Comparison of ENCODE assay signal across 33 cellular contexts in the genomic region with DNA sequence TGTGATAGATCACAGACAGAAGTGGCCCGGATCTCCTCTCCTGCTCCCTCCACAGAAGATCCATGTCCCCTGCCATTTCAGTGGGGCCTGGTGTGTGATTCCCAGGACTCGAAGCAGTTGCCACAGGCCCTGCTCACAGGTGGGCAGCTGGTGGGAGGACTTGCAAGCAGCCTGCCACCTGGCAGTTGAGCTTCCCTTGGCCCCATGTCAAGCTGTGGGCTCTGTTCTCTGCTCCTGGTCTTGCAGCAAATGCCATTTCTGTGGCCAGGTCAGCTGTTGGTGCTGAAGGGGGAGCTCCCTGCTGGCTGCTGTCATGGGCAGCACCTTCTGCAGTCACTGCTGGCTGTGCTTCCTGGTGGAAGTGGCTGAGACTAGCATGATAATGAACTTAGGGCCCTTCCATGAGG. TPM values are rescaled to one million over a fixed set of nuclear protein-coding genes. Genes with fewer than 3 reads are reported as not detected.
DNase-seq lines count a peak whose midpoint lies in the region; ATAC-seq, FAIRE-seq and TF ChIP-seq lines count a peak whose summit lies in the region.
"Had no signal": no experiment of that assay in that cellular context is flagged by ENCODE, and none has a peak within 500 bp of the region (broad histone marks: within the 10 kb centered on the region; RNA-seq: fewer than 3 reads in every experiment).

No MANE protein-coding gene starts in this region.

- H3K4me3 ChIP-seq in GM12878: no peak overlapping the region
- H3K4me3 ChIP-seq: lung, smooth muscle cell, stomach, tibial nerve had no signal

- RAD21 ChIA-PET in GM12878 (lab: Charles Lee; ENCODE audit: unreplicated experiment): no interaction called here

- H3K4me1 Mint-ChIP-seq in activated CD4-positive, alpha-beta T cell treated with anti-CD3 and anti-CD28 coated beads for 36 hours: no peaks in the 10 kb centered on the region
- H3K4me1 Mint-ChIP-seq: activated naive CD8-positive, alpha-beta T cell treated with anti-CD3 and anti-CD28 coated beads, Interleukin-2, amount 50 U/mL, for 24 hours; CD8-positive, alpha-beta memory T cell; WTC11 had no signal

- no peak for TF ChIP-seq POLR2A in GM12878 (IDR thresholded peaks at IDR 0.05; ENCODE audit: low read depth, low read length)

- H3K4me3 Mint-ChIP-seq in activated CD4-positive, alpha-beta T cell treated with anti-CD3 and anti-CD28 coated beads for 36 hours: no peak overlapping the region
- H3K4me3 Mint-ChIP-seq: activated CD4-positive, alpha-beta memory T cell treated with anti-CD3 and anti-CD28 coated beads for 36 hours; activated naive CD8-positive, alpha-beta T cell treated with anti-CD3 and anti-CD28 coated beads, Interleukin-2, amount 50 U/mL, for 24 hours; T-helper 1 cell treated with Interleukin-12 subunit alpha and Interleukin-12 subunit beta and Interleukin-4 antibody, amounts not matched to agents 30 μg/mL and 1 μg/mL, for 36 hours; WTC11 had no signal

- H4K20me1 ChIP-seq in GM12878 (ENCODE audit: control insufficient read depth, insufficient read depth): no peaks in the 10 kb centered on the region

- WGBS in GM12878 (ENCODE audit: insufficient coverage, insufficient replicate concordance, low lambda C conversion rate, missing lambda C conversion rate): 36% methylated on average over 2 of the region's 2 CpGs

- DNase-seq in NCI-H2171 treated with DMSO at 0.1 percent for 48 hours (lab: John Stamatoyannopoulos, UW): peak; percentile 65
- no peak for DNase-seq in NCI-H2171 (lab: John Stamatoyannopoulos, UW)
- DNase-seq in MV-4-11 (lab: John Stamatoyannopoulos, UW): peak; percentile 18
- no peak for DNase-seq in GM12878 (ENCODE audit: low read depth, low spot score)
- DNase-seq in myocyte (ENCODE audit: low read depth): peak; percentile 87
- DNase-seq in stimulated activated CD4-positive, alpha-beta T cell treated with anti-CD3 and anti-CD28 coated beads, Interleukin-2, amount 100 ng/mL, for 24 hours: no peak
- DNase-seq in KG1 (lab: John Stamatoyannopoulos, UW): no peak
- no peak for DNase-seq in activated CD4-positive, alpha-beta T cell treated with anti-CD3 and anti-CD28 coated beads for 36 hours
- DNase-seq: activated CD4-positive, alpha-beta memory T cell treated with anti-CD3 and anti-CD28 coated beads for 36 hours; activated naive CD8-positive, alpha-beta T cell treated with anti-CD3 and anti-CD28 coated beads, Interleukin-2, amount 50 U/mL, for 24 hours; CD8-positive, alpha-beta memory T cell; DMS79; effector memory CD4-positive, alpha-beta T cell; foreskin melanocyte; GOT3; NCI-H1436 treated with DMSO at 0.1 percent for 48 hours; NCI-H774; nucleus accumbens; PC-3; SHP77 treated with DMSO at 0.1 percent for 48 hours; stimulated activated CD4-positive, alpha-beta T cell treated with anti-CD3 and anti-CD28 coated beads, Interleukin-4, amount 100 ng/mL, for 4 hours; stomach had no signal

- H3K27ac ChIP-seq in GM12878 (ENCODE audit: control insufficient read depth, insufficient read depth): no peak overlapping the region
- H3K27ac ChIP-seq: 22Rv1, stomach, tibial nerve had no signal

- no peak overlapping the region for H2AFZ ChIP-seq in GM12878 (ENCODE audit: control insufficient read depth, low read depth, low read length)

- H3K36me3 Mint-ChIP-seq in activated CD4-positive, alpha-beta T cell treated with anti-CD3 and anti-CD28 coated beads for 36 hours (ENCODE audit: low read depth): no peaks in the 10 kb centered on the region
- H3K36me3 Mint-ChIP-seq: activated CD4-positive, alpha-beta memory T cell treated with anti-CD3 and anti-CD28 coated beads for 36 hours; CD8-positive, alpha-beta memory T cell had no signal

- POLR2A ChIA-PET in GM12878 (lab: Charles Lee): no interaction called here
- POLR2A ChIA-PET in activated CD4-positive, alpha-beta T cell treated with anti-CD3 and anti-CD28 coated beads for 36 hours (lab: Charles Lee): no interaction called here

- CTCF ChIA-PET in GM12878 (lab: Yijun Ruan, JAX): no interaction called here
- CTCF ChIA-PET in activated CD4-positive, alpha-beta T cell treated with anti-CD3 and anti-CD28 coated beads for 36 hours (lab: Charles Lee): interaction anchor here (1.4 kb wide), 1 partner anchor 121 kb away, joined by 4 read pairs; no protein-coding TSS in a partner anchor

- no TSS peak for BruUV-seq in GM12878 (replicated peaks; lab: Mats Ljungman, UMichigan)

- H3K9ac ChIP-seq in GM12878 (ENCODE audit: control insufficient read depth, insufficient read depth, low read length): no peak overlapping the region

- no peaks in the 10 kb centered on the region for H3K36me3 ChIP-seq in GM12878 (ENCODE audit: control insufficient read depth in 2 of 2, insufficient read depth in 2 of 2, low read length in 1 of 2)
- H3K36me3 ChIP-seq: stomach, tibial nerve had no signal

- H3K27me3 Mint-ChIP-seq in activated CD4-positive, alpha-beta T cell treated with anti-CD3 and anti-CD28 coated beads for 36 hours: peaks cover 25% of the 10 kb centered on the region

- no peak for TF ChIP-seq RAD21 in GM12878 (IDR thresholded peaks at IDR 0.05; ENCODE audit: insufficient read depth, low read depth, low read length)

- no peaks in the 10 kb centered on the region for H3K9me3 ChIP-seq in GM12878 (replicated peaks; ENCODE audit: control insufficient read depth, insufficient read depth, low read length)
- H3K9me3 ChIP-seq: tibial nerve had no signal

- FAIRE-seq in GM12878 (lab: Jason Lieb, UNC): no peak
- FAIRE-seq: colon, GM19239, keratinocyte had no signal

- no peak overlapping the region for H3K4me2 ChIP-seq in GM12878 (ENCODE audit: control insufficient read depth, insufficient read depth)
- H3K4me2 ChIP-seq: smooth muscle cell had no signal

- no peaks in the 10 kb centered on the region for H3K79me2 ChIP-seq in GM12878 (ENCODE audit: control insufficient read depth, insufficient read depth, low read length)

- intact Hi-C loops in GM12878 (cut with micrococcal nuclease; ENCODE audit: unreplicated experiment): no loop called here
- intact Hi-C loops in activated CD4-positive, alpha-beta T cell treated with anti-CD3 and anti-CD28 coated beads for 36 hours (cut with DNase I, micrococcal nuclease): no loop called here

- SMC1A ChIA-PET in GM12878 (lab: Charles Lee; ENCODE audit: uncharacterized antibody, unreplicated experiment): no interaction called here

- H3K4me1 ChIP-seq in GM12878 (ENCODE audit: control insufficient read depth, insufficient read depth, low read length): no peaks in the 10 kb centered on the region
- H3K4me1 ChIP-seq: stomach, tibial nerve had no signal

- no peak for TF ChIP-seq EP300 in GM12878 (IDR thresholded peaks at IDR 0.05; ENCODE audit: borderline replicate concordance in 1 of 2, control insufficient read depth in 1 of 2, low read depth in 2 of 2, low read length in 2 of 2)

- peaks cover 3 to 5% of the 10 kb centered on the region in 2 experiments for H3K27me3 ChIP-seq in GM12878 (replicated peaks in 1 of 2; ENCODE audit: control insufficient read depth in 2 of 2, insufficient read depth in 2 of 2, low read length in 1 of 2)

- peak; percentile 39 for ATAC-seq in GM12878
- no peak for ATAC-seq in activated CD4-positive, alpha-beta T cell treated with anti-CD3 and anti-CD28 coated beads for 36 hours
- ATAC-seq: activated naive CD8-positive, alpha-beta T cell treated with anti-CD3 and anti-CD28 coated beads, Interleukin-2, amount 50 U/mL, for 24 hours; esophagus mucosa; PC-3; WTC11 had no signal

- no peak for TF ChIP-seq CTCF in GM12878 (IDR thresholded peaks at IDR 0.05 in 2 of 3, conservative IDR thresholded peaks at IDR 0.05 in 1 of 3; ENCODE audit: control insufficient read depth in 2 of 3, extremely low read depth in 1 of 3, insufficient read depth in 1 of 3, low read depth in 3 of 3, low read length in 3 of 3)

- in situ Hi-C loops in GM12878 (cut with MboI): no loop called here

- no peaks in the 10 kb centered on the region for H3K9me3 Mint-ChIP-seq in activated CD4-positive, alpha-beta T cell treated with anti-CD3 and anti-CD28 coated beads for 36 hours (ENCODE audit: low read depth)
- H3K9me3 Mint-ChIP-seq: activated CD4-positive, alpha-beta memory T cell treated with anti-CD3 and anti-CD28 coated beads for 36 hours; activated naive CD8-positive, alpha-beta T cell treated with anti-CD3 and anti-CD28 coated beads, Interleukin-2, amount 50 U/mL, for 24 hours; T-helper 1 cell treated with Interleukin-12 subunit alpha and Interleukin-12 subunit beta and Interleukin-4 antibody, amounts not matched to agents 30 μg/mL and 1 μg/mL, for 36 hours had no signal

- H3K27ac Mint-ChIP-seq in activated CD4-positive, alpha-beta T cell treated with anti-CD3 and anti-CD28 coated beads for 36 hours: no peak overlapping the region
- H3K27ac Mint-ChIP-seq: activated CD4-positive, alpha-beta memory T cell treated with anti-CD3 and anti-CD28 coated beads for 36 hours; activated naive CD8-positive, alpha-beta T cell treated with anti-CD3 and anti-CD28 coated beads, Interleukin-2, amount 50 U/mL, for 24 hours; T-helper 1 cell treated with Interleukin-12 subunit alpha and Interleukin-12 subunit beta and Interleukin-4 antibody, amounts not matched to agents 30 μg/mL and 1 μg/mL, for 36 hours; WTC11 had no signal

RNA-seq across cellular contexts. Expression of a gene that starts 23.8 kb away (rescaled TPM):
- not detected in 2 replicates for total RNA-seq in GM12878 (2013; cell fraction: nucleolus; rRNA removed)
- total RNA-seq in GM12878 (2014; rRNA removed) (not detected in 2 replicates), GM12878 (2014; rRNA removed; fragmentation: Illumina TruSeq; extraction: Trizol) (not detected in 2 replicates), GM12878 (2021) (not detected in 2 replicates), myocyte (not detected in 2 replicates)
- not detected for polyA plus RNA-seq in GM12878 (2011; ENCODE audit: low read depth)
- polyA plus RNA-seq in GM12878 (2011; rRNA removed) (0.08 TPM in 1 of 2 replicates, not detected in the other), GM12878 (2014; fragmentation: Illumina TruSeq; extraction: Trizol) (not detected in 2 replicates), GM12878 (2014; fragmentation: Nextera tagmentation; extraction: Ambion mirVana) (not detected), GM12878 (2014; rRNA removed) (not detected in 2 replicates), GM12878 (2016; fragmentation: Nextera tagmentation; extraction: Ambion mirVana) (not detected)
- polyA plus RNA-seq in GM12878 (2011; cell fraction: cytosol; rRNA removed): 0.04 and 0.05 TPM in 2 replicates
- 0.07 TPM in 1 of 2 replicates, not detected in the other for polyA plus RNA-seq in GM12878 (2011; cell fraction: nucleus; rRNA removed)
- not detected in 2 replicates for polyA plus RNA-seq in GM12878 (2012)
- not detected in 2 replicates for polyA minus RNA-seq in GM12878 (2011; rRNA and poly(A)+ RNA removed)
- not detected in 2 replicates for polyA minus RNA-seq in GM12878 (2011; cell fraction: cytosol; rRNA and poly(A)+ RNA removed)
- not detected in 2 replicates for polyA minus RNA-seq in GM12878 (2011; cell fraction: nucleus; rRNA and poly(A)+ RNA removed)
- polyA plus RNA-seq in myocyte (2012): not detected
- under 1 TPM in 1 of 2 experiments, not detected in 1; 0.05 TPM for total RNA-seq in activated CD4-positive, alpha-beta T cell treated with anti-CD3 and anti-CD28 coated beads for 36 hours
- total RNA-seq: activated CD4-positive, alpha-beta memory T cell treated with anti-CD3 and anti-CD28 coated beads for 36 hours; CD8-positive, alpha-beta memory T cell; esophagus mucosa; lung; M059J; PC-3; smooth muscle cell; stomach; tibial nerve; WTC11 had no signal
- polyA plus RNA-seq: CD8-positive, alpha-beta memory T cell; keratinocyte; smooth muscle cell; stomach had no signal

RNA-seq across cellular contexts. Expression of a gene that starts 59.1 kb away (rescaled TPM):
- total RNA-seq in GM12878 (2013; cell fraction: nucleolus; rRNA removed): not detected in 2 replicates
- total RNA-seq in GM12878 (2014; rRNA removed) (not detected in 2 replicates), GM12878 (2014; rRNA removed; fragmentation: Illumina TruSeq; extraction: Trizol) (not detected in 2 replicates), GM12878 (2021) (not detected in 2 replicates), myocyte (not detected in 2 replicates)
- polyA plus RNA-seq in GM12878 (2011; ENCODE audit: low read depth): not detected
- polyA plus RNA-seq in GM12878 (2011; rRNA removed) (not detected in 2 replicates), GM12878 (2014; fragmentation: Illumina TruSeq; extraction: Trizol) (not detected in 2 replicates), GM12878 (2014; fragmentation: Nextera tagmentation; extraction: Ambion mirVana) (not detected), GM12878 (2014; rRNA removed) (not detected in 2 replicates), GM12878 (2016; fragmentation: Nextera tagmentation; extraction: Ambion mirVana) (not detected)
- not detected in 2 replicates for polyA plus RNA-seq in GM12878 (2011; cell fraction: cytosol; rRNA removed)
- not detected in 2 replicates for polyA plus RNA-seq in GM12878 (2011; cell fraction: nucleus; rRNA removed)
- not detected in 2 replicates for polyA plus RNA-seq in GM12878 (2012)
- not detected in 2 replicates for polyA minus RNA-seq in GM12878 (2011; rRNA and poly(A)+ RNA removed)
- not detected in 2 replicates for polyA minus RNA-seq in GM12878 (2011; cell fraction: cytosol; rRNA and poly(A)+ RNA removed)
- not detected in 2 replicates for polyA minus RNA-seq in GM12878 (2011; cell fraction: nucleus; rRNA and poly(A)+ RNA removed)
- not detected for polyA plus RNA-seq in myocyte (2012)
- total RNA-seq in activated CD4-positive, alpha-beta T cell treated with anti-CD3 and anti-CD28 coated beads for 36 hours: not detected
- total RNA-seq: activated CD4-positive, alpha-beta memory T cell treated with anti-CD3 and anti-CD28 coated beads for 36 hours; CD8-positive, alpha-beta memory T cell; esophagus mucosa; lung; M059J; PC-3; smooth muscle cell; stomach; WTC11 had no signal
- polyA plus RNA-seq: CD8-positive, alpha-beta memory T cell; keratinocyte; lung; smooth muscle cell; stomach had no signal

Comparison
In these comparisons a context has a peak if more than half of its experiments do, and no peak if none do; other contexts are left out.
1. DNase-seq: peak in NCI-H2171 treated with DMSO at 0.1 percent for 48 hours (single experiment), MV-4-11 (single experiment) and myocyte (single experiment); none in NCI-H2171 (single experiment), GM12878 (single experiment), stimulated activated CD4-positive, alpha-beta T cell treated with anti-CD3 and anti-CD28 coated beads, Interleukin-2, amount 100 ng/mL, for 24 hours (0 of 2), KG1 (single experiment) and activated CD4-positive, alpha-beta T cell treated with anti-CD3 and anti-CD28 coated beads for 36 hours (single experiment).